In genomic region chr4:180990931-180991330, GRCh38 we compare ENCODE assay signal across 26 cellular contexts.
"Had no signal": no experiment of that assay in that cellular context is flagged by ENCODE, and none has a peak within 500 bp of the region (broad histone marks: within the 10 kb centered on the region; RNA-seq: fewer than 3 reads in every experiment).

No MANE protein-coding gene starts in this region.

- DNase-seq: natural killer cell; nucleus accumbens; pancreas; retina; right lobe of liver; sigmoid colon; small intestine; stimulated activated CD4-positive, alpha-beta T cell treated with anti-CD3 and anti-CD28 coated beads, Interleukin-15, amount 100 ng/mL, for 24 hours; stimulated activated CD4-positive, alpha-beta T cell treated with anti-CD3 and anti-CD28 coated beads, Interleukin-2, amount 100 ng/mL, for 24 hours; stimulated activated CD4-positive, alpha-beta T cell treated with anti-CD3 and anti-CD28 coated beads, Interleukin-2, amount 100 ng/mL, for 48 hours; stimulated activated CD4-positive, alpha-beta T cell treated with anti-CD3 and anti-CD28 coated beads, Interleukin-4, amount 100 ng/mL, for 24 hours; stimulated activated naive B cell treated with anti-CD40 and anti-IgM and Interleukin-4, amounts not matched to agents 10 μg/mL and 1 μg/mL and 100 μg/mL, for 72 hours; stimulated activated naive CD4-positive, alpha-beta T cell treated with Interleukin-2 at 50 U/mL for 16 hours; stomach; thyroid gland; upper lobe of left lung had no signal

- H3K27ac Mint-ChIP-seq: natural killer cell; nephron; stimulated activated effector memory CD8-positive, alpha-beta T cell treated with anti-CD3 and anti-CD28 coated beads, Interleukin-12 subunit alpha, Interleukin-12 subunit beta, amount 100 ng/mL, for 72 hours; stimulated activated naive B cell treated with anti-CD40 and anti-IgM and Interleukin-4, amounts not matched to agents 10 μg/mL and 1 μg/mL and 100 μg/mL, for 72 hours; stimulated activated naive CD8-positive, alpha-beta T cell treated with anti-CD3 and anti-CD28 coated beads, Interleukin-15, Interleukin-2, amounts not matched to agents 100 ng/mL and 50 ng/mL, for 24 hours had no signal

- H3K27me3 ChIP-seq: neutrophil, pancreas, right lobe of liver, sigmoid colon, stomach, thyroid gland, tibial nerve, upper lobe of left lung, vagina had no signal

- H3K36me3 ChIP-seq: neutrophil, pancreas, prostate gland, right atrium auricular region, right lobe of liver, sigmoid colon, stomach, thoracic aorta, thyroid gland, tibial nerve, upper lobe of left lung, vagina had no signal

- H3K4me3 Mint-ChIP-seq: natural killer cell; nephron; neural crest cell; stimulated activated effector memory CD8-positive, alpha-beta T cell treated with anti-CD3 and anti-CD28 coated beads, Interleukin-12 subunit alpha, Interleukin-12 subunit beta, amount 100 ng/mL, for 72 hours; stimulated activated naive B cell treated with anti-CD40 and anti-IgM and Interleukin-4, amounts not matched to agents 10 μg/mL and 1 μg/mL and 100 μg/mL, for 72 hours; stimulated activated naive CD8-positive, alpha-beta T cell treated with anti-CD3 and anti-CD28 coated beads, Interleukin-15, Interleukin-2, amounts not matched to agents 100 ng/mL and 50 ng/mL, for 24 hours had no signal

- H3K4me3 ChIP-seq: pancreas, prostate gland, right atrium auricular region, right lobe of liver, sigmoid colon, stomach, thoracic aorta, thyroid gland, tibial nerve, upper lobe of left lung, vagina had no signal

- H3K27ac ChIP-seq: neutrophil, pancreas, prostate gland, right atrium auricular region, right lobe of liver, sigmoid colon, stomach, thoracic aorta, thyroid gland, tibial nerve, upper lobe of left lung, vagina had no signal

- H3K27me3 Mint-ChIP-seq: stimulated activated naive B cell treated with anti-CD40 and anti-IgM and Interleukin-4, amounts not matched to agents 10 μg/mL and 1 μg/mL and 100 μg/mL, for 72 hours; stimulated activated naive CD8-positive, alpha-beta T cell treated with anti-CD3 and anti-CD28 coated beads, Interleukin-15, Interleukin-2, amounts not matched to agents 100 ng/mL and 50 ng/mL, for 24 hours had no signal

- H3K9me3 Mint-ChIP-seq: nephron; neural crest cell; stimulated activated naive B cell treated with anti-CD40 and anti-IgM and Interleukin-4, amounts not matched to agents 10 μg/mL and 1 μg/mL and 100 μg/mL, for 72 hours had no signal

- H3K36me3 Mint-ChIP-seq: stimulated activated effector memory CD8-positive, alpha-beta T cell treated with anti-CD3 and anti-CD28 coated beads, Interleukin-12 subunit alpha, Interleukin-12 subunit beta, amount 100 ng/mL, for 72 hours; stimulated activated naive B cell treated with anti-CD40 and anti-IgM and Interleukin-4, amounts not matched to agents 10 μg/mL and 1 μg/mL and 100 μg/mL, for 72 hours had no signal

- ATAC-seq: natural killer cell; pancreas; right lobe of liver; stimulated activated effector memory CD8-positive, alpha-beta T cell treated with anti-CD3 and anti-CD28 coated beads, Interleukin-12 subunit alpha, Interleukin-12 subunit beta, amount 100 ng/mL, for 72 hours; stimulated activated naive B cell treated with anti-CD40 and anti-IgM and Interleukin-4, amounts not matched to agents 10 μg/mL and 1 μg/mL and 100 μg/mL, for 72 hours had no signal

- H3K4me1 ChIP-seq: pancreas, prostate gland, right atrium auricular region, right lobe of liver, sigmoid colon, stomach, thyroid gland, tibial nerve, upper lobe of left lung, vagina had no signal

- H3K4me1 Mint-ChIP-seq: natural killer cell; nephron; stimulated activated effector memory CD8-positive, alpha-beta T cell treated with anti-CD3 and anti-CD28 coated beads, Interleukin-12 subunit alpha, Interleukin-12 subunit beta, amount 100 ng/mL, for 72 hours; stimulated activated naive B cell treated with anti-CD40 and anti-IgM and Interleukin-4, amounts not matched to agents 10 μg/mL and 1 μg/mL and 100 μg/mL, for 72 hours had no signal

- H3K9me3 ChIP-seq: neutrophil, pancreas, prostate gland, right atrium auricular region, right lobe of liver, thoracic aorta, thyroid gland, upper lobe of left lung, vagina had no signal
